ENCODE assay signal across 1 cellular context in the genomic region with DNA sequence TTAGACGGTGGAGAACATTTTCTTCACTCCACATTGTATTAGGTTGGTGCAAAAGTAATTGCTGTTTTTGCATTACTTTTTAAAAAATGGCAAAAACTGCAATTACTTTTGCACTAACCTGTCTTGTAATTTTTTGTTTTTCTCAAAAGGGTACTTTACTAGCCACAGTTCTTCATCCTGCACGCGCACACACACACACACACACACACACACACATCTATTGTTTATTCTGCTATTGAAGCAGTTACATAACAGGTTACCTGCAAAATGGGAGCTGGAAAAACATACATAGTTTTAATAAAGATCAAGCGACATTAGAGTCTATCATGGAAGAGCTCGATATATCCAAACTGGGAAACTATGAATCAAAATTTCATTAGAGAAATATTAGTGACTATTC.
TF ChIP-seq lines count a peak whose summit lies in the region.

No MANE protein-coding gene starts in this region.

TF ChIP-seq in GM23338, 12 proteins besides CTCF, POLR2A, EP300 and RAD21 (continued from another document):
- TF ChIP-seq, protein P1, sequence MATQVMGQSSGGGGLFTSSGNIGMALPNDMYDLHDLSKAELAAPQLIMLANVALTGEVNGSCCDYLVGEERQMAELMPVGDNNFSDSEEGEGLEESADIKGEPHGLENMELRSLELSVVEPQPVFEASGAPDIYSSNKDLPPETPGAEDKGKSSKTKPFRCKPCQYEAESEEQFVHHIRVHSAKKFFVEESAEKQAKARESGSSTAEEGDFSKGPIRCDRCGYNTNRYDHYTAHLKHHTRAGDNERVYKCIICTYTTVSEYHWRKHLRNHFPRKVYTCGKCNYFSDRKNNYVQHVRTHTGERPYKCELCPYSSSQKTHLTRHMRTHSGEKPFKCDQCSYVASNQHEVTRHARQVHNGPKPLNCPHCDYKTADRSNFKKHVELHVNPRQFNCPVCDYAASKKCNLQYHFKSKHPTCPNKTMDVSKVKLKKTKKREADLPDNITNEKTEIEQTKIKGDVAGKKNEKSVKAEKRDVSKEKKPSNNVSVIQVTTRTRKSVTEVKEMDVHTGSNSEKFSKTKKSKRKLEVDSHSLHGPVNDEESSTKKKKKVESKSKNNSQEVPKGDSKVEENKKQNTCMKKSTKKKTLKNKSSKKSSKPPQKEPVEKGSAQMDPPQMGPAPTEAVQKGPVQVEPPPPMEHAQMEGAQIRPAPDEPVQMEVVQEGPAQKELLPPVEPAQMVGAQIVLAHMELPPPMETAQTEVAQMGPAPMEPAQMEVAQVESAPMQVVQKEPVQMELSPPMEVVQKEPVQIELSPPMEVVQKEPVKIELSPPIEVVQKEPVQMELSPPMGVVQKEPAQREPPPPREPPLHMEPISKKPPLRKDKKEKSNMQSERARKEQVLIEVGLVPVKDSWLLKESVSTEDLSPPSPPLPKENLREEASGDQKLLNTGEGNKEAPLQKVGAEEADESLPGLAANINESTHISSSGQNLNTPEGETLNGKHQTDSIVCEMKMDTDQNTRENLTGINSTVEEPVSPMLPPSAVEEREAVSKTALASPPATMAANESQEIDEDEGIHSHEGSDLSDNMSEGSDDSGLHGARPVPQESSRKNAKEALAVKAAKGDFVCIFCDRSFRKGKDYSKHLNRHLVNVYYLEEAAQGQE (IDR thresholded peaks at IDR 0.05; ENCODE audit: unreplicated experiment), result no peak
- TF ChIP-seq, protein P2, sequence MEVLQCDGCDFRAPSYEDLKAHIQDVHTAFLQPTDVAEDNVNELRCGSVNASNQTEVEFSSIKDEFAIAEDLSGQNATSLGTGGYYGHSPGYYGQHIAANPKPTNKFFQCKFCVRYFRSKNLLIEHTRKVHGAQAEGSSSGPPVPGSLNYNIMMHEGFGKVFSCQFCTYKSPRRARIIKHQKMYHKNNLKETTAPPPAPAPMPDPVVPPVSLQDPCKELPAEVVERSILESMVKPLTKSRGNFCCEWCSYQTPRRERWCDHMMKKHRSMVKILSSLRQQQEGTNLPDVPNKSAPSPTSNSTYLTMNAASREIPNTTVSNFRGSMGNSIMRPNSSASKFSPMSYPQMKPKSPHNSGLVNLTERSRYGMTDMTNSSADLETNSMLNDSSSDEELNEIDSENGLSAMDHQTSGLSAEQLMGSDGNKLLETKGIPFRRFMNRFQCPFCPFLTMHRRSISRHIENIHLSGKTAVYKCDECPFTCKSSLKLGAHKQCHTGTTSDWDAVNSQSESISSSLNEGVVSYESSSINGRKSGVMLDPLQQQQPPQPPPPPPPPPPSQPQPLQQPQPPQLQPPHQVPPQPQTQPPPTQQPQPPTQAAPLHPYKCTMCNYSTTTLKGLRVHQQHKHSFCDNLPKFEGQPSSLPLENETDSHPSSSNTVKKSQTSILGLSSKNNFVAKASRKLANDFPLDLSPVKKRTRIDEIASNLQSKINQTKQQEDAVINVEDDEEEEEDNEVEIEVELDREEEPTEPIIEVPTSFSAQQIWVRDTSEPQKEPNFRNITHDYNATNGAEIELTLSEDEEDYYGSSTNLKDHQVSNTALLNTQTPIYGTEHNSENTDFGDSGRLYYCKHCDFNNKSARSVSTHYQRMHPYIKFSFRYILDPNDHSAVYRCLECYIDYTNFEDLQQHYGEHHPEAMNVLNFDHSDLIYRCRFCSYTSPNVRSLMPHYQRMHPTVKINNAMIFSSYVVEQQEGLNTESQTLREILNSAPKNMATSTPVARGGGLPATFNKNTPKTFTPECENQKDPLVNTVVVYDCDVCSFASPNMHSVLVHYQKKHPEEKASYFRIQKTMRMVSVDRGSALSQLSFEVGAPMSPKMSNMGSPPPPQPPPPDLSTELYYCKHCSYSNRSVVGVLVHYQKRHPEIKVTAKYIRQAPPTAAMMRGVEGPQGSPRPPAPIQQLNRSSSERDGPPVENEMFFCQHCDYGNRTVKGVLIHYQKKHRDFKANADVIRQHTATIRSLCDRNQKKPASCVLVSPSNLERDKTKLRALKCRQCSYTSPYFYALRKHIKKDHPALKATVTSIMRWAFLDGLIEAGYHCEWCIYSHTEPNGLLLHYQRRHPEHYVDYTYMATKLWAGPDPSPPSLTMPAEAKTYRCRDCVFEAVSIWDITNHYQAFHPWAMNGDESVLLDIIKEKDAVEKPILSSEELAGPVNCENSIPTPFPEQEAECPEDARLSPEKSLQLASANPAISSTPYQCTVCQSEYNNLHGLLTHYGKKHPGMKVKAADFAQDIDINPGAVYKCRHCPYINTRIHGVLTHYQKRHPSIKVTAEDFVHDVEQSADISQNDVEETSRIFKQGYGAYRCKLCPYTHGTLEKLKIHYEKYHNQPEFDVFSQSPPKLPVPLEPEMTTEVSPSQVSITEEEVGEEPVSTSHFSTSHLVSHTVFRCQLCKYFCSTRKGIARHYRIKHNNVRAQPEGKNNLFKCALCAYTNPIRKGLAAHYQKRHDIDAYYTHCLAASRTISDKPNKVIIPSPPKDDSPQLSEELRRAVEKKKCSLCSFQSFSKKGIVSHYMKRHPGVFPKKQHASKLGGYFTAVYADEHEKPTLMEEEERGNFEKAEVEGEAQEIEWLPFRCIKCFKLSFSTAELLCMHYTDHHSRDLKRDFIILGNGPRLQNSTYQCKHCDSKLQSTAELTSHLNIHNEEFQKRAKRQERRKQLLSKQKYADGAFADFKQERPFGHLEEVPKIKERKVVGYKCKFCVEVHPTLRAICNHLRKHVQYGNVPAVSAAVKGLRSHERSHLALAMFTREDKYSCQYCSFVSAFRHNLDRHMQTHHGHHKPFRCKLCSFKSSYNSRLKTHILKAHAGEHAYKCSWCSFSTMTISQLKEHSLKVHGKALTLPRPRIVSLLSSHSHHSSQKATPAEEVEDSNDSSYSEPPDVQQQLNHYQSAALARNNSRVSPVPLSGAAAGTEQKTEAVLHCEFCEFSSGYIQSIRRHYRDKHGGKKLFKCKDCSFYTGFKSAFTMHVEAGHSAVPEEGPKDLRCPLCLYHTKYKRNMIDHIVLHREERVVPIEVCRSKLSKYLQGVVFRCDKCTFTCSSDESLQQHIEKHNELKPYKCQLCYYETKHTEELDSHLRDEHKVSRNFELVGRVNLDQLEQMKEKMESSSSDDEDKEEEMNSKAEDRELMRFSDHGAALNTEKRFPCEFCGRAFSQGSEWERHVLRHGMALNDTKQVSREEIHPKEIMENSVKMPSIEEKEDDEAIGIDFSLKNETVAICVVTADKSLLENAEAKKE (CRISPR knock-in tag; IDR thresholded peaks at IDR 0.05), result no peak
- TF ChIP-seq CREB1 (CRISPR knock-in tag; IDR thresholded peaks at IDR 0.05; ENCODE audit: low read depth) (no peak), STAT1 (IDR thresholded peaks at IDR 0.05; ENCODE audit: unreplicated experiment) (no peak)
